ENCODE assay signal across 27 cellular contexts in genomic region chr2:216761119-216761518, GRCh38.
A peak's percentile ranks its signal among the peaks of the same experiment; 100 is the strongest.
DNase-seq lines count a peak whose midpoint lies in the region; TF ChIP-seq lines count a peak whose summit lies in the region.
"Had no signal": no experiment of that assay in that cellular context is flagged by ENCODE, and none has a peak within 500 bp of the region (broad histone marks: within the 10 kb centered on the region; RNA-seq: fewer than 3 reads in every experiment).

No MANE protein-coding gene starts in this region.

- no peak overlapping the region for H3K4me3 ChIP-seq in esophagus muscularis mucosa
- H3K4me3 ChIP-seq in transverse colon = no peak overlapping the region
- H3K4me3 ChIP-seq: breast epithelium, colonic mucosa, gastrocnemius medialis, right lobe of liver, tibial artery had no signal

- in situ Hi-C loops in transverse colon (cut with MboI; ENCODE audit: low pct_ligation_motif_present in 1 of 4, low pct_unique_long_range_greater_than_20kb in 1 of 4, low sequenced_read_pairs in 3 of 4) = no loop called here

- intact Hi-C loops in esophagus muscularis mucosa (cut with DNase I) (no loop called here), transverse colon (cut with DNase I; ENCODE audit: low total_unique reads) (no loop called here)

- H3K4me1 ChIP-seq in esophagus muscularis mucosa = peaks cover 14 to 56% (median 52%) of the 10 kb centered on the region in 4 donors
- H3K4me1 ChIP-seq in transverse colon = no peaks in the 10 kb centered on the region
- H3K4me1 ChIP-seq: breast epithelium, colonic mucosa, right lobe of liver had no signal

- TF ChIP-seq POLR2A in esophagus muscularis mucosa (IDR thresholded peaks at IDR 0.05; ENCODE audit: low read depth) (no peak), transverse colon (IDR thresholded peaks at IDR 0.05) (no peak)

- peak; percentile 17 to 72 for DNase-seq in NCI-H2081 (lab: John Stamatoyannopoulos, UW)
- no peak for DNase-seq in NCI-H2081 treated with DMSO at 0.1 percent for 48 hours (lab: John Stamatoyannopoulos, UW)
- DNase-seq in NCI-H345 treated with DMSO at 0.1 percent for 48 hours (lab: John Stamatoyannopoulos, UW; ENCODE audit: unreplicated experiment) = peak; percentile 84
- no peak for DNase-seq in esophagus muscularis mucosa (ENCODE audit: extremely low spot score)
- DNase-seq in transverse colon = no peak
- DNase-seq in amniotic stem cell (lab: John Stamatoyannopoulos, UW) = no peak
- DNase-seq in NCI-H526 (lab: John Stamatoyannopoulos, UW) = no peak
- no peak for DNase-seq in KG1 (lab: John Stamatoyannopoulos, UW)
- DNase-seq: 8988T; activated CD4-positive, alpha-beta T cell treated with anti-CD3 and anti-CD28 coated beads, Interleukin-2, amount 50 U/mL, for 4 hours; activated naive CD4-positive, alpha-beta T cell treated with anti-CD3 and anti-CD28 coated beads, Interleukin-2, amount 10 ng/mL, durations not matched to agents 7 days and 5 days; amygdala; CD4-positive, CD25-positive, alpha-beta regulatory T cell; colonic mucosa; DMS 273 treated with DMSO at 0.1 percent for 48 hours; gastrocnemius medialis; GF-D8; NCI-H187; NCI-H524 treated with DMSO at 0.1 percent for 48 hours; nephron progenitor cell; right lobe of liver; stimulated activated CD4-positive, alpha-beta T cell treated with anti-CD3 and anti-CD28 coated beads, Interleukin-15, amount 100 ng/mL, for 24 hours; stimulated activated naive CD8-positive, alpha-beta T cell treated with anti-CD3 and anti-CD28 coated beads, Interleukin-15, Interleukin-2, amounts not matched to agents 100 U/mL and 50 U/mL, for 24 hours; T-helper 9 cell; tibial artery had no signal

- TF ChIP-seq CTCF in esophagus muscularis mucosa (IDR thresholded peaks at IDR 0.05) (no peak), transverse colon (IDR thresholded peaks at IDR 0.05) (no peak)

- H3K27ac ChIP-seq in esophagus muscularis mucosa (replicated peaks in 1 of 4) = peak overlapping the region; percentile 7 to 62 (median 23)
- H3K27ac ChIP-seq in transverse colon = peak overlapping the region in 3 of 4 donors; percentile 16 to 69 (median 63)
- H3K27ac ChIP-seq: colonic mucosa, gastrocnemius medialis, parathyroid adenoma, right lobe of liver, tibial artery had no signal

- TF ChIP-seq EP300 in esophagus muscularis mucosa (IDR thresholded peaks at IDR 0.05) (no peak), transverse colon (IDR thresholded peaks at IDR 0.05; ENCODE audit: low read depth) (no peak)

- no peaks in the 10 kb centered on the region for H3K36me3 ChIP-seq in esophagus muscularis mucosa
- no peaks in the 10 kb centered on the region for H3K36me3 ChIP-seq in transverse colon
- H3K36me3 ChIP-seq: breast epithelium, colonic mucosa, gastrocnemius medialis, right lobe of liver, tibial artery had no signal

- WGBS in esophagus muscularis mucosa = 0% methylated on average over 1 of the region's 1 CpG
- WGBS in transverse colon (ENCODE audit: low coverage in 1 of 2), 2 donors = 3 to 9% methylated on average over 1 of the region's 1 CpG

- H3K9me3 ChIP-seq in esophagus muscularis mucosa = no peaks in the 10 kb centered on the region
- H3K9me3 ChIP-seq in transverse colon = no peaks in the 10 kb centered on the region
- H3K9me3 ChIP-seq: breast epithelium, colonic mucosa, gastrocnemius medialis, right lobe of liver, tibial artery had no signal

- H3K27me3 ChIP-seq in esophagus muscularis mucosa (no peaks in the 10 kb centered on the region), transverse colon (no peaks in the 10 kb centered on the region)
- H3K27me3 ChIP-seq: breast epithelium, colonic mucosa, gastrocnemius medialis, right lobe of liver, tibial artery had no signal

Comparison
In these comparisons a context has a peak if more than half of its experiments do, and no peak if none do; other contexts are left out.
1. DNase-seq: peak in NCI-H2081 (2 of 2) and NCI-H345 treated with DMSO at 0.1 percent for 48 hours (single experiment); none in NCI-H2081 treated with DMSO at 0.1 percent for 48 hours (single experiment), esophagus muscularis mucosa (single experiment), transverse colon (single experiment), amniotic stem cell (single experiment), NCI-H526 (0 of 2) and KG1 (single experiment).